In the genomic region with DNA sequence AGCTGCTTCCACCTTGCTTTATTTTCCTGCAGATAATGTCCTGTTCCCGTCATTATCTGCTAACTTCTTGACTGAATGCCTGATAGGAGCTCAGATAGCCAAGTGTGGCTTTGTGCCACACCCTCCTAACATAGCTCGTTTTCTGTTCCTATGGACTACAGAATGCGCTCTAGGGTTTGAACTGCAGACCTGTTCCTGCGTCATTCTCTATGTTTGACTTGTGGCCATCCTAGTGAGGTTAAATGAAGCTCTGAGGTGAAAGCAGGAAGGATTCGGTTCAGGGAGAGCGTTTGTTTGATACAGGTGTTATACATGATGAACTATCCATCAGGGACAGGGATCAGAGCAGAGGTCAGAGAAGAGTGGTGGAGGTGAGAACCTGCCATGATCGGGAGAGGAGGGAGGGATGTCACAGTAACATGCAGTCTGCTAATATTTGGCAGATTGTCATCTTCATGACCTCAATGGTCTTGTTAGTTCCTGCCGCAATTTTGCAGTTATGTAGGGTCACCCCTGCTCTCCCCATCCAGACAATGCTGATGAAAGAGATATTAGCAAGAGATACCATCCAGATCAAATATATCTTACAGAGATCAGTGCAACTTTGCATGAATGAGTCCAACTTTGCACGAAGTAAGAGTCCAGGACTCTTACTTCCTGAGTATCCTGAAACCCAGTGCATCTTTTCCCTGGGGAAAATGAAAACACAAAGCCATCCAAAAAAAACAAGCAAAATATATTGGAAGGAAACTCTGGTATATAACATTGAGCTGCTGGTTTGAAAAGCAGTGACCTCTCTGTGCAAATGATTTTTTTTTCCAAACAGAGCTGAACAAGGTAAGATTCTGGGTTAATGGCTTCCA, we compare ENCODE assay signal across 16 cellular contexts. TPM values are rescaled to one million over a fixed set of nuclear protein-coding genes. Genes with fewer than 3 reads are reported as not detected.
DNase-seq lines count a peak whose midpoint lies in the region; TF ChIP-seq lines count a peak whose summit lies in the region.
"Had no signal": no experiment of that assay in that cellular context is flagged by ENCODE, and none has a peak within 500 bp of the region (broad histone marks: within the 10 kb centered on the region; RNA-seq: fewer than 3 reads in every experiment).

No MANE protein-coding gene starts in this region.

- H3K27ac ChIP-seq in C4-2B (peak overlapping the region; percentile 83; the same call in 1 of the 2 replicates), SK-N-MC (peak overlapping the region; percentile 42; the same call in 1 of the 2 replicates)
- H3K27ac ChIP-seq in CD4-positive, alpha-beta memory T cell (ENCODE audit: low read depth, low read length): no peak overlapping the region
- H3K27ac ChIP-seq: A549; BLaER1 treated with 17β-estradiol and CSF1 and Interleukin-3, amounts not matched to agents 10 nM and 100 nM; PC-9 had no signal

- H3K36me3 ChIP-seq in SK-N-MC (ENCODE audit: insufficient read depth, low read length): no peaks in the 10 kb centered on the region; the same call in 1 of the 2 replicates
- no peaks in the 10 kb centered on the region for H3K36me3 ChIP-seq in CD4-positive, alpha-beta memory T cell (ENCODE audit: insufficient read depth, low read length)

- peaks cover 19% of the 10 kb centered on the region for H3K4me1 ChIP-seq in CD4-positive, alpha-beta memory T cell (ENCODE audit: insufficient read depth, low read length)
- H3K4me1 ChIP-seq: A549 had no signal

- H3K27ac Mint-ChIP-seq in CD4-positive, alpha-beta memory T cell: no peak overlapping the region

- no peak for TF ChIP-seq CTCF in C4-2B (conservative IDR thresholded peaks at IDR 0.05)

- DNase-seq in SK-N-MC (ENCODE audit: low read depth, low spot score) (no peak), dermis blood vessel endothelial cell (peak; percentile 14), hepatic stellate cell (ENCODE audit: low spot score) (peak; percentile 23), NCI-H69 (lab: John Stamatoyannopoulos, UW) (no peak)
- no peak for DNase-seq in CD4-positive, alpha-beta memory T cell
- DNase-seq in activated T-cell treated with anti-CD3 and anti-CD28 coated beads, Interleukin-2, amount 50 U/mL, for 48 hours: no peak
- DNase-seq: DMS 273 treated with DMSO at 0.1 percent for 48 hours, KBM-7, NCI-H1048, NCI-H146, NCI-H2081, NCI-H510A, PC-9 had no signal

- peaks cover 10 to 18% of the 10 kb centered on the region in 2 donors for H3K36me3 Mint-ChIP-seq in CD4-positive, alpha-beta memory T cell

- no peak overlapping the region for H3K9ac ChIP-seq in SK-N-MC (ENCODE audit: insufficient read length)
- H3K9ac ChIP-seq: BLaER1 treated with 17β-estradiol and CSF1 and Interleukin-3, amounts not matched to agents 10 nM and 100 nM had no signal

- CTCF ChIA-PET in CD4-positive, alpha-beta memory T cell (lab: Charles Lee; ENCODE audit: partially characterized antibody): interaction anchor here (1.5 kb wide), 1 partner anchor 10 kb away, joined by 4 read pairs; no protein-coding TSS in a partner anchor

- H3K9me3 Mint-ChIP-seq in CD4-positive, alpha-beta memory T cell: peaks cover 0 to 3% (median 0%) of the 10 kb centered on the region in 8 donors

- H3K9me3 ChIP-seq in SK-N-MC (ENCODE audit: low read depth, low read length): no peaks in the 10 kb centered on the region
- H3K9me3 ChIP-seq in CD4-positive, alpha-beta memory T cell (ENCODE audit: control insufficient read depth in 1 of 2, low read length in 2 of 2): no peaks in the 10 kb centered on the region
- H3K9me3 ChIP-seq: A549; BLaER1 treated with 17β-estradiol and CSF1 and Interleukin-3, amounts not matched to agents 10 nM and 100 nM had no signal

- POLR2A ChIA-PET in CD4-positive, alpha-beta memory T cell (lab: Charles Lee; ENCODE audit: partially characterized antibody): interaction anchor here (1.5 kb wide), 1 partner anchor 32 kb away, joined by 3 read pairs; no protein-coding TSS in a partner anchor

- H3K4me3 Mint-ChIP-seq in CD4-positive, alpha-beta memory T cell: peak overlapping the region in 1 of 8 donors; percentile 46

- H3K4me3 ChIP-seq in SK-N-MC: no peak overlapping the region
- no peak overlapping the region for H3K4me3 ChIP-seq in CD4-positive, alpha-beta memory T cell (ENCODE audit: low read length in 2 of 2)
- H3K4me3 ChIP-seq: A549; BLaER1 treated with 17β-estradiol and CSF1 and Interleukin-3, amounts not matched to agents 10 nM and 100 nM; PC-9 had no signal

- H3K27me3 ChIP-seq in CD4-positive, alpha-beta memory T cell (ENCODE audit: insufficient read depth, low read length): no peaks in the 10 kb centered on the region
- H3K27me3 ChIP-seq: BLaER1 treated with 17β-estradiol and CSF1 and Interleukin-3, amounts not matched to agents 10 nM and 100 nM had no signal

- H3K27me3 Mint-ChIP-seq in CD4-positive, alpha-beta memory T cell: no peaks in the 10 kb centered on the region

- H3K4me1 Mint-ChIP-seq in CD4-positive, alpha-beta memory T cell: peaks cover 15 to 31% (median 21%) of the 10 kb centered on the region in 4 donors

- intact Hi-C loops in CD4-positive, alpha-beta memory T cell (cut with micrococcal nuclease): no loop called here

RNA-seq across cellular contexts. Expression of a gene that starts 32.8 kb away (rescaled TPM):
- total RNA-seq in dermis blood vessel endothelial cell: 36.4 and 44.5 TPM in 2 replicates
- 10 to 100 TPM; 19.6 to 22.8 TPM for total RNA-seq in CD4-positive, alpha-beta memory T cell
- polyA plus RNA-seq in CD4-positive, alpha-beta memory T cell: 10 to 100 TPM; 23.0 to 51.6 TPM

Comparison
In these comparisons a context has a peak if more than half of its experiments do, and no peak if none do; other contexts are left out.
1. DNase-seq: peak in dermis blood vessel endothelial cell (single experiment) and hepatic stellate cell (single experiment); none in SK-N-MC (single experiment), CD4-positive, alpha-beta memory T cell (0 of 5), activated T-cell treated with anti-CD3 and anti-CD28 coated beads, Interleukin-2, amount 50 U/mL, for 48 hours (0 of 2) and NCI-H69 (single experiment).